1 cellular context compared by ENCODE assay signal in the genomic region with DNA sequence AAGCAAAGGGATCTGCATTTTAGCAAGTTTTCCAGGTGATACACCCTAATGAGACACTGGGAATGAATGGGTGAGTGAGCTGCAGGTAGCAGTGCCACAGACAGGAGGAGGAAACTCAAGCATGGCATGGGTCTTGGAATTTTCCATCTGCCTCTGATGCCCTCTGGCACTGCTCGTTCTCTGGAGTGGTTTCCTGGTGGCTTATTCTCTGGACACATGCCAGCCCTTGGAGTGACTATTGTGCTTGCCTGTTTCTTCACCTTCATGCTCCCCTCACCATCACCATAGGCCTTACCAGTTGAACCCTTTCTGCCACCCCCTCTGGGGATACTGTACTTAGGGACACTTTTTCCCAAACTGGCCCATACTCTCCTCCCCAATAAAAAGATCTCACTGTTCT.
TF ChIP-seq lines count a peak whose summit lies in the region.

No MANE protein-coding gene starts in this region.

TF ChIP-seq in HCT116, 20 proteins besides CTCF, POLR2A, EP300 and RAD21:
- TF ChIP-seq EZH2phosphoT487 (IDR thresholded peaks at IDR 0.05; ENCODE audit: borderline replicate concordance) (no peak), SIN3A (IDR thresholded peaks at IDR 0.05; ENCODE audit: low read depth) (0 out of 2 replicates have a peak, but pooled peaks have one; percentile 3)
- TF ChIP-seq, protein P1, sequence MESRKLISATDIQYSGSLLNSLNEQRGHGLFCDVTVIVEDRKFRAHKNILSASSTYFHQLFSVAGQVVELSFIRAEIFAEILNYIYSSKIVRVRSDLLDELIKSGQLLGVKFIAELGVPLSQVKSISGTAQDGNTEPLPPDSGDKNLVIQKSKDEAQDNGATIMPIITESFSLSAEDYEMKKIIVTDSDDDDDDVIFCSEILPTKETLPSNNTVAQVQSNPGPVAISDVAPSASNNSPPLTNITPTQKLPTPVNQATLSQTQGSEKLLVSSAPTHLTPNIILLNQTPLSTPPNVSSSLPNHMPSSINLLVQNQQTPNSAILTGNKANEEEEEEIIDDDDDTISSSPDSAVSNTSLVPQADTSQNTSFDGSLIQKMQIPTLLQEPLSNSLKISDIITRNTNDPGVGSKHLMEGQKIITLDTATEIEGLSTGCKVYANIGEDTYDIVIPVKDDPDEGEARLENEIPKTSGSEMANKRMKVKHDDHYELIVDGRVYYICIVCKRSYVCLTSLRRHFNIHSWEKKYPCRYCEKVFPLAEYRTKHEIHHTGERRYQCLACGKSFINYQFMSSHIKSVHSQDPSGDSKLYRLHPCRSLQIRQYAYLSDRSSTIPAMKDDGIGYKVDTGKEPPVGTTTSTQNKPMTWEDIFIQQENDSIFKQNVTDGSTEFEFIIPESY (IDR thresholded peaks at IDR 0.05; ENCODE audit: extremely low read depth, insufficient replicate concordance, low read length), result no peak
- TF ChIP-seq, protein P2, sequence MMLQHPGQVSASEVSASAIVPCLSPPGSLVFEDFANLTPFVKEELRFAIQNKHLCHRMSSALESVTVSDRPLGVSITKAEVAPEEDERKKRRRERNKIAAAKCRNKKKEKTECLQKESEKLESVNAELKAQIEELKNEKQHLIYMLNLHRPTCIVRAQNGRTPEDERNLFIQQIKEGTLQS (IDR thresholded peaks at IDR 0.05), result no peak
TF ChIP-seq in HCT116: peak in this region for 1.
